Comparison of ENCODE assay signal across 8 cellular contexts in the genomic region with DNA sequence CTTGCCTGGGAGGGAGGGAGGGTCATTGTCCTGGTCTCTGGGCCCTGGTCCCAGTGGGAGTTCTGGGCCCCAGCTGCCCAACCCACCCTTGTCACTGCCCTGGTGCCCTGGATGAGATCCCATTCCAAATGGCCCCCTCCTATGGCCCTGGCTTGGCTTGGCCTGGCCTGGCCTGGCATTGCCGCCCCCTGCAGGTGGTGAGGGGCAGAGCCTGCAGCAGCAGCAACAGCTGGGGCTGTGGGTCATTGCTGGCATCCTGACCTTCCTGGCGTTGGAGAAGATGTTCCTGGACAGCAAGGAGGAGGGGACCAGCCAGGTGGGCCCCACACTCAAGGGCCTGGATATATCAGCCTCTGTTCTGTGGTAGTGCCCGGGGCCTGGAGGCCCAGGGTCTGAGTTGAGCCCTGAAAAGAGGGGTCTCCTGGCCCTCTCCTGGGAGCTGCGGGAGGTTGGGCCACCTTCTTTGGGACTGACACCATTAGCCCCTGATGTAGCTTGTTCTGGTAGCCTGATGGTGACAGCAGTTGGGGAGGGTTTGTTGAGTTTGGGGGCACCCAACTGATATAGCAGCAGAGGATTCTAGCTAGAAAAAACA. TPM values are rescaled to one million over a fixed set of nuclear protein-coding genes. Genes with fewer than 3 reads are reported as not detected.
A peak's percentile ranks its signal among the peaks of the same experiment; 100 is the strongest.
DNase-seq lines count a peak whose midpoint lies in the region; ATAC-seq, FAIRE-seq and TF ChIP-seq lines count a peak whose summit lies in the region.

No MANE protein-coding gene starts in this region.

- in situ Hi-C loops in HepG2 (cut with HindIII; ENCODE audit: extremely low pct_ligation_motif_present, low pct_unique_long_range_greater_than_20kb) = no loop called here

- H3K27ac Mint-ChIP-seq in natural killer cell (no peak overlapping the region), astrocyte (ENCODE audit: unreplicated experiment) (no peak overlapping the region)
- no peak overlapping the region for H3K27ac Mint-ChIP-seq in natural killer cell treated with Interleukin-12 subunit alpha and Interleukin-12 subunit beta and Interleukin-15 and Interleukin-18, amount 100 ng/mL, for 72 hours

- CTCF ChIA-PET in HepG2 (lab: Yijun Ruan, JAX; ENCODE audit: low intra/inter-chr PET ratio, low total read pairs) = no interaction called here

- H3K27me3 Mint-ChIP-seq in natural killer cell (ENCODE audit: low read depth in 2 of 2) (no peaks in the 10 kb centered on the region), astrocyte (ENCODE audit: low read depth, unreplicated experiment) (no peaks in the 10 kb centered on the region)
- no peaks in the 10 kb centered on the region for H3K27me3 Mint-ChIP-seq in natural killer cell treated with Interleukin-12 subunit alpha and Interleukin-12 subunit beta and Interleukin-15 and Interleukin-18, amount 100 ng/mL, for 72 hours

- no peak overlapping the region for H3K4me3 Mint-ChIP-seq in natural killer cell
- H3K4me3 Mint-ChIP-seq in natural killer cell treated with Interleukin-12 subunit alpha and Interleukin-12 subunit beta and Interleukin-15 and Interleukin-18, amount 100 ng/mL, for 72 hours = no peak overlapping the region
- H3K4me3 Mint-ChIP-seq in astrocyte (ENCODE audit: unreplicated experiment) = no peak overlapping the region

- H3K79me2 ChIP-seq in astrocyte (ENCODE audit: insufficient read depth, low read length) (peaks cover 53% of the 10 kb centered on the region), HepG2 (ENCODE audit: insufficient read depth, low read length) (peaks cover 9% of the 10 kb centered on the region)

- peak; percentile 42; the same call in 1 of the 2 replicates for TF ChIP-seq RAD21 in HepG2 (CRISPR knock-in tag; IDR thresholded peaks at IDR 0.05)

- H3K9me3 ChIP-seq in astrocyte (ENCODE audit: insufficient read depth, low read depth, low read length) (no peaks in the 10 kb centered on the region), HepG2 (ENCODE audit: low read length) (no peaks in the 10 kb centered on the region), thoracic aorta (no peaks in the 10 kb centered on the region)

- H3K4me1 ChIP-seq in astrocyte (ENCODE audit: insufficient read depth, low read length) (peaks cover 66% of the 10 kb centered on the region), HepG2 (ENCODE audit: insufficient read depth, low read length) (peaks cover 20% of the 10 kb centered on the region), thoracic aorta (ENCODE audit: control insufficient read depth in 1 of 2, low read depth in 2 of 2) (peaks cover 35 to 68% of the 10 kb centered on the region in 2 donors)

- no peak for TF ChIP-seq POLR2A in HepG2 (IDR thresholded peaks at IDR 0.05; ENCODE audit: insufficient read depth in 1 of 2, low read depth in 2 of 2, low read length in 2 of 2)

- H3K9me3 Mint-ChIP-seq in natural killer cell = no peaks in the 10 kb centered on the region
- no peaks in the 10 kb centered on the region for H3K9me3 Mint-ChIP-seq in natural killer cell treated with Interleukin-12 subunit alpha and Interleukin-12 subunit beta and Interleukin-15 and Interleukin-18, amount 100 ng/mL, for 72 hours
- no peaks in the 10 kb centered on the region for H3K9me3 Mint-ChIP-seq in astrocyte (ENCODE audit: unreplicated experiment)

- POLR2A ChIA-PET in HepG2 (lab: Yijun Ruan, JAX) = interaction anchor here (0.9 to 4.9 kb wide), 4 partner anchors 14 to 227 kb away, joined by 3 to 33 read pairs (median 7); a partner anchor contains a TSS

- H3K4me1 Mint-ChIP-seq in natural killer cell (peaks cover 18 to 32% of the 10 kb centered on the region in 2 donors), astrocyte (ENCODE audit: low read depth, unreplicated experiment) (peaks cover 30% of the 10 kb centered on the region)
- H3K4me1 Mint-ChIP-seq in natural killer cell treated with Interleukin-12 subunit alpha and Interleukin-12 subunit beta and Interleukin-15 and Interleukin-18, amount 100 ng/mL, for 72 hours (ENCODE audit: low read depth in 2 of 2) = peaks cover 7 to 26% of the 10 kb centered on the region in 2 donors

- no peaks in the 10 kb centered on the region for H3K27me3 ChIP-seq in astrocyte (ENCODE audit: insufficient read depth, low read length)
- H3K27me3 ChIP-seq in HepG2 (ENCODE audit: control insufficient read depth in 1 of 2, insufficient read depth in 2 of 2, low read length in 2 of 2) = no peaks in the 10 kb centered on the region; a peak in 1 of 5 replicates
- no peaks in the 10 kb centered on the region for H3K27me3 ChIP-seq in thoracic aorta (replicated peaks; ENCODE audit: insufficient read depth)

- H4K20me1 ChIP-seq in astrocyte (ENCODE audit: insufficient read depth, low read length) (peaks cover 39% of the 10 kb centered on the region), HepG2 (ENCODE audit: insufficient read depth, low read length) (no peaks in the 10 kb centered on the region)

- no peak overlapping the region for H2AFZ ChIP-seq in astrocyte (ENCODE audit: low read depth, low read length)
- no peak overlapping the region for H2AFZ ChIP-seq in HepG2 (ENCODE audit: low read length)

- no peak overlapping the region for H3K27ac ChIP-seq in astrocyte (ENCODE audit: low read depth, low read length)
- H3K27ac ChIP-seq in HepG2 (ENCODE audit: extremely low read length, insufficient read depth, low read length) = no peak overlapping the region
- no peak overlapping the region for H3K27ac ChIP-seq in thoracic aorta

- TF ChIP-seq EP300 in HepG2 (IDR thresholded peaks at IDR 0.05; ENCODE audit: low read depth in 2 of 2, low read length in 2 of 2) (no peak), HepG2 (CRISPR knock-in tag; IDR thresholded peaks at IDR 0.05; ENCODE audit: borderline replicate concordance) (no peak)

- no peak overlapping the region for H3K4me3 ChIP-seq in astrocyte (ENCODE audit: insufficient read depth, low read depth, low read length)
- H3K4me3 ChIP-seq in HepG2 (replicated peaks in 1 of 3; ENCODE audit: insufficient read depth in 1 of 3, low read depth in 2 of 3, low read length in 3 of 3) = no peak overlapping the region
- H3K4me3 ChIP-seq in thoracic aorta = no peak overlapping the region

- no peaks in the 10 kb centered on the region for H3K36me3 Mint-ChIP-seq in natural killer cell
- H3K36me3 Mint-ChIP-seq in natural killer cell treated with Interleukin-12 subunit alpha and Interleukin-12 subunit beta and Interleukin-15 and Interleukin-18, amount 100 ng/mL, for 72 hours = no peaks in the 10 kb centered on the region
- peaks cover 10% of the 10 kb centered on the region for H3K36me3 Mint-ChIP-seq in astrocyte (ENCODE audit: low read depth, unreplicated experiment)

- no peak overlapping the region for H3K4me2 ChIP-seq in astrocyte (ENCODE audit: low read length)
- no peak overlapping the region for H3K4me2 ChIP-seq in HepG2 (ENCODE audit: low read depth, low read length)

- DNase-seq in natural killer cell = peak; percentile 54
- no peak for DNase-seq in natural killer cell treated with Interleukin-12 subunit alpha and Interleukin-12 subunit beta and Interleukin-15 and Interleukin-18, amount 100 ng/mL, for 72 hours (ENCODE audit: low spot score)
- DNase-seq in RPMI8226 = peak; percentile 63
- no peak for DNase-seq in astrocyte (ENCODE audit: low read depth)
- no peak for DNase-seq in HepG2 (ENCODE audit: low spot score)
- DNase-seq in thoracic aorta (ENCODE audit: low spot score) = no peak

- H3K36me3 ChIP-seq in astrocyte (ENCODE audit: insufficient read depth, low read length) = peaks cover 9% of the 10 kb centered on the region
- peaks cover 0 to 8% of the 10 kb centered on the region in 2 experiments; a peak in 3 of 5 replicates for H3K36me3 ChIP-seq in HepG2 (replicated peaks in 1 of 2; ENCODE audit: control insufficient read depth in 1 of 2, insufficient read depth in 2 of 2, low read length in 2 of 2)
- peaks cover 32% of the 10 kb centered on the region for H3K36me3 ChIP-seq in thoracic aorta

- no TSS peak for BruUV-seq in HepG2 (replicated peaks; lab: Mats Ljungman, UMichigan)

- 63% methylated on average over 1 of the region's 4 CpGs for WGBS in HepG2 (ENCODE audit: low lambda C conversion rate)

- H3K9ac ChIP-seq in astrocyte (ENCODE audit: low read length) = no peak overlapping the region
- H3K9ac ChIP-seq in HepG2 (ENCODE audit: insufficient read depth, low read depth, low read length) = no peak overlapping the region

- peak; percentile 79 for TF ChIP-seq CTCF in natural killer cell (IDR thresholded peaks at IDR 0.05)
- peak; percentile 46 for TF ChIP-seq CTCF in astrocyte (IDR thresholded peaks at IDR 0.05; ENCODE audit: insufficient read depth, low read depth, low read length)
- TF ChIP-seq CTCF in HepG2 (CRISPR knock-in tag; IDR thresholded peaks at IDR 0.05) = peak; percentile 88
- peak; percentile 67 for TF ChIP-seq CTCF in thoracic aorta (IDR thresholded peaks at IDR 0.05)

- ATAC-seq in natural killer cell = no peak
- no peak for ATAC-seq in natural killer cell treated with Interleukin-12 subunit alpha and Interleukin-12 subunit beta and Interleukin-15 and Interleukin-18, amount 100 ng/mL, for 72 hours
- peak; percentile 44 for ATAC-seq in HepG2
- no peak for ATAC-seq in thoracic aorta (ENCODE audit: insufficient number of reproducible peaks, low FRiP score, low read depth)
- ATAC-seq in GM18498 (IDR thresholded peaks at IDR 0.05; ENCODE audit: unreplicated experiment) = no peak
- no peak for ATAC-seq in GM19023 (IDR thresholded peaks at IDR 0.05; ENCODE audit: unreplicated experiment)

- no peak for FAIRE-seq in astrocyte (lab: Jason Lieb, UNC)
- FAIRE-seq in HepG2 (lab: Jason Lieb, UNC) = peak; percentile 21

- intact Hi-C loops in natural killer cell (cut with micrococcal nuclease) (no loop called here), HepG2 (cut with micrococcal nuclease; ENCODE audit: unreplicated experiment) (no loop called here)

RNA-seq across cellular contexts. Expression of a gene that starts 3.9 kb away (rescaled TPM):
- total RNA-seq in natural killer cell (10 to 100 TPM; 29.1 to 34.7 (median 32.6) TPM), astrocyte (76.6 and 92.7 TPM in 2 replicates), HepG2 (2016; rRNA removed; fragmentation: Illumina TruSeq; extraction: Trizol) (7.2 and 15.3 TPM in 2 replicates), thoracic aorta (100 to 1,000 TPM in 1 of 2 donors, 10 to 100 TPM in 1; 97.7 to 163 TPM)
- total RNA-seq in natural killer cell treated with Interleukin-12 subunit alpha and Interleukin-12 subunit beta and Interleukin-15 and Interleukin-18, amount 100 ng/mL, for 72 hours = 10 to 100 TPM; 20.9 to 31.3 TPM
- total RNA-seq in HepG2 (2016; cell fraction: cytosol; rRNA removed; fragmentation: Illumina TruSeq; extraction: Trizol; ENCODE audit: low read depth) = 5.8 and 6.7 TPM in 2 replicates
- total RNA-seq in HepG2 (2016; cell fraction: insoluble cytoplasmic fraction; rRNA removed; fragmentation: Illumina TruSeq; extraction: Trizol) = 5.9 and 15.1 TPM in 2 replicates
- total RNA-seq in HepG2 (2016; cell fraction: membrane; rRNA removed; fragmentation: Illumina TruSeq; extraction: Trizol) = 12.4 and 12.8 TPM in 2 replicates
- 13.7 and 15.1 TPM in 2 replicates for total RNA-seq in HepG2 (2016; cell fraction: nucleus; rRNA removed; fragmentation: Illumina TruSeq; extraction: Trizol)
- polyA plus RNA-seq in HepG2 (2011; rRNA removed) = 30.5 and 40.7 TPM in 2 replicates
- polyA plus RNA-seq in HepG2 (2011; cell fraction: cytosol; rRNA removed) = 23.0 and 34.8 TPM in 2 replicates
- polyA plus RNA-seq in HepG2 (2011; cell fraction: nucleus; rRNA removed) = 143 and 176 TPM in 2 replicates
- 13.2 and 20.5 TPM in 2 replicates for polyA plus RNA-seq in HepG2 (2012)
- 9.4 and 9.7 TPM in 2 replicates for polyA plus RNA-seq in HepG2 (2016; cell fraction: cytosol; fragmentation: Illumina TruSeq; extraction: Trizol; ENCODE audit: low read depth)
- polyA plus RNA-seq in HepG2 (2016; cell fraction: insoluble cytoplasmic fraction; fragmentation: Illumina TruSeq; extraction: Trizol; ENCODE audit: low read depth) = 6.9 and 7.7 TPM in 2 replicates
- polyA plus RNA-seq in HepG2 (2016; cell fraction: membrane; fragmentation: Illumina TruSeq; extraction: Trizol; ENCODE audit: low read depth) = 11.6 and 15.3 TPM in 2 replicates
- polyA plus RNA-seq in HepG2 (2016; cell fraction: nucleus; fragmentation: Illumina TruSeq; extraction: Trizol; ENCODE audit: insufficient read depth, low read depth) = 31.2 and 34.6 TPM in 2 replicates
- polyA minus RNA-seq in HepG2 (2011; rRNA and poly(A)+ RNA removed; ENCODE audit: low replicate concordance) = 14.8 and 27.8 TPM in 2 replicates
- 8.2 and 8.5 TPM in 2 replicates for polyA minus RNA-seq in HepG2 (2011; cell fraction: cytosol; rRNA and poly(A)+ RNA removed)
- 15.2 and 17.7 TPM in 2 replicates for polyA minus RNA-seq in HepG2 (2011; cell fraction: nucleus; rRNA and poly(A)+ RNA removed)

RNA-seq across cellular contexts. Expression of a gene that starts 14.0 kb away (rescaled TPM):
- total RNA-seq in natural killer cell (10 to 100 TPM; 74.0 to 85.9 (median 77.7) TPM), astrocyte (124 and 130 TPM in 2 replicates), HepG2 (2016; rRNA removed; fragmentation: Illumina TruSeq; extraction: Trizol) (214 and 279 TPM in 2 replicates), thoracic aorta (100 to 1,000 TPM; 122 to 160 TPM)
- total RNA-seq in natural killer cell treated with Interleukin-12 subunit alpha and Interleukin-12 subunit beta and Interleukin-15 and Interleukin-18, amount 100 ng/mL, for 72 hours = 100 to 1,000 TPM; 175 to 216 TPM
- 50.9 and 53.3 TPM in 2 replicates for total RNA-seq in HepG2 (2016; cell fraction: cytosol; rRNA removed; fragmentation: Illumina TruSeq; extraction: Trizol; ENCODE audit: low read depth)
- 219 and 288 TPM in 2 replicates for total RNA-seq in HepG2 (2016; cell fraction: insoluble cytoplasmic fraction; rRNA removed; fragmentation: Illumina TruSeq; extraction: Trizol)
- 67.5 and 75.1 TPM in 2 replicates for total RNA-seq in HepG2 (2016; cell fraction: membrane; rRNA removed; fragmentation: Illumina TruSeq; extraction: Trizol)
- 86.3 and 92.9 TPM in 2 replicates for total RNA-seq in HepG2 (2016; cell fraction: nucleus; rRNA removed; fragmentation: Illumina TruSeq; extraction: Trizol)
- 66.7 and 75.8 TPM in 2 replicates for polyA plus RNA-seq in HepG2 (2011; rRNA removed)
- polyA plus RNA-seq in HepG2 (2011; cell fraction: cytosol; rRNA removed) = 95.2 and 102 TPM in 2 replicates
- polyA plus RNA-seq in HepG2 (2011; cell fraction: nucleus; rRNA removed) = 41.7 and 44.9 TPM in 2 replicates
- 71.8 and 98.0 TPM in 2 replicates for polyA plus RNA-seq in HepG2 (2012)
- polyA plus RNA-seq in HepG2 (2016; cell fraction: cytosol; fragmentation: Illumina TruSeq; extraction: Trizol; ENCODE audit: low read depth) = 52.7 and 54.7 TPM in 2 replicates
- polyA plus RNA-seq in HepG2 (2016; cell fraction: insoluble cytoplasmic fraction; fragmentation: Illumina TruSeq; extraction: Trizol; ENCODE audit: low read depth) = 298 and 314 TPM in 2 replicates
- 58.7 and 63.6 TPM in 2 replicates for polyA plus RNA-seq in HepG2 (2016; cell fraction: membrane; fragmentation: Illumina TruSeq; extraction: Trizol; ENCODE audit: low read depth)
- 117 and 127 TPM in 2 replicates for polyA plus RNA-seq in HepG2 (2016; cell fraction: nucleus; fragmentation: Illumina TruSeq; extraction: Trizol; ENCODE audit: insufficient read depth, low read depth)
- polyA minus RNA-seq in HepG2 (2011; rRNA and poly(A)+ RNA removed; ENCODE audit: low replicate concordance) = 52.6 and 310 TPM in 2 replicates
- 39.1 and 44.3 TPM in 2 replicates for polyA minus RNA-seq in HepG2 (2011; cell fraction: cytosol; rRNA and poly(A)+ RNA removed)
- polyA minus RNA-seq in HepG2 (2011; cell fraction: nucleus; rRNA and poly(A)+ RNA removed) = 51.1 and 58.3 TPM in 2 replicates

RNA-seq across cellular contexts. Expression of a gene that starts 33.9 kb away (rescaled TPM):
- total RNA-seq in natural killer cell = 10 to 100 TPM; 15.0 to 65.4 (median 55.4) TPM
- total RNA-seq in natural killer cell treated with Interleukin-12 subunit alpha and Interleukin-12 subunit beta and Interleukin-15 and Interleukin-18, amount 100 ng/mL, for 72 hours = 1 to 10 TPM; 2.0 to 2.5 TPM
- total RNA-seq in astrocyte = not detected in 2 replicates
- not detected in 2 replicates for total RNA-seq in HepG2 (2016; rRNA removed; fragmentation: Illumina TruSeq; extraction: Trizol)
- not detected in 2 replicates for total RNA-seq in HepG2 (2016; cell fraction: cytosol; rRNA removed; fragmentation: Illumina TruSeq; extraction: Trizol; ENCODE audit: low read depth)
- total RNA-seq in HepG2 (2016; cell fraction: insoluble cytoplasmic fraction; rRNA removed; fragmentation: Illumina TruSeq; extraction: Trizol) = not detected in 2 replicates
- total RNA-seq in HepG2 (2016; cell fraction: membrane; rRNA removed; fragmentation: Illumina TruSeq; extraction: Trizol) = not detected in 2 replicates
- total RNA-seq in HepG2 (2016; cell fraction: nucleus; rRNA removed; fragmentation: Illumina TruSeq; extraction: Trizol) = not detected in 2 replicates
- polyA plus RNA-seq in HepG2 (2011; rRNA removed) = not detected in 2 replicates
- not detected in 2 replicates for polyA plus RNA-seq in HepG2 (2011; cell fraction: cytosol; rRNA removed)
- not detected in 2 replicates for polyA plus RNA-seq in HepG2 (2011; cell fraction: nucleus; rRNA removed)
- not detected in 2 replicates for polyA plus RNA-seq in HepG2 (2012)
- polyA plus RNA-seq in HepG2 (2016; cell fraction: cytosol; fragmentation: Illumina TruSeq; extraction: Trizol; ENCODE audit: low read depth) = not detected in 2 replicates
- not detected in 2 replicates for polyA plus RNA-seq in HepG2 (2016; cell fraction: insoluble cytoplasmic fraction; fragmentation: Illumina TruSeq; extraction: Trizol; ENCODE audit: low read depth)
- polyA plus RNA-seq in HepG2 (2016; cell fraction: membrane; fragmentation: Illumina TruSeq; extraction: Trizol; ENCODE audit: low read depth) = not detected in 2 replicates
- polyA plus RNA-seq in HepG2 (2016; cell fraction: nucleus; fragmentation: Illumina TruSeq; extraction: Trizol; ENCODE audit: insufficient read depth, low read depth) = not detected in 2 replicates
- 0.61 and 0.70 TPM in 2 replicates for polyA minus RNA-seq in HepG2 (2011; rRNA and poly(A)+ RNA removed; ENCODE audit: low replicate concordance)
- not detected in 2 replicates for polyA minus RNA-seq in HepG2 (2011; cell fraction: cytosol; rRNA and poly(A)+ RNA removed)
- polyA minus RNA-seq in HepG2 (2011; cell fraction: nucleus; rRNA and poly(A)+ RNA removed) = not detected in 2 replicates
- total RNA-seq in thoracic aorta = 10 to 100 TPM; 35.0 to 44.4 TPM

RNA-seq across cellular contexts. Expression of a gene that starts 36.7 kb away (rescaled TPM):
- total RNA-seq in natural killer cell (1 to 10 TPM; 1.6 to 2.2 (median 1.7) TPM), astrocyte (0.86 and 0.96 TPM in 2 replicates), HepG2 (2016; rRNA removed; fragmentation: Illumina TruSeq; extraction: Trizol) (0.60 and 1.2 TPM in 2 replicates), thoracic aorta (under 1 TPM in 1 of 2 donors, not detected in 1; 0.41 TPM)
- total RNA-seq in natural killer cell treated with Interleukin-12 subunit alpha and Interleukin-12 subunit beta and Interleukin-15 and Interleukin-18, amount 100 ng/mL, for 72 hours = 1 to 10 TPM; 1.8 to 4.0 TPM
- total RNA-seq in HepG2 (2016; cell fraction: cytosol; rRNA removed; fragmentation: Illumina TruSeq; extraction: Trizol; ENCODE audit: low read depth) = 0.91 and 1.4 TPM in 2 replicates
- total RNA-seq in HepG2 (2016; cell fraction: insoluble cytoplasmic fraction; rRNA removed; fragmentation: Illumina TruSeq; extraction: Trizol) = 1.0 and 1.7 TPM in 2 replicates
- 1.2 and 1.4 TPM in 2 replicates for total RNA-seq in HepG2 (2016; cell fraction: membrane; rRNA removed; fragmentation: Illumina TruSeq; extraction: Trizol)
- 0.72 and 1.2 TPM in 2 replicates for total RNA-seq in HepG2 (2016; cell fraction: nucleus; rRNA removed; fragmentation: Illumina TruSeq; extraction: Trizol)
- polyA plus RNA-seq in HepG2 (2011; rRNA removed) = 0.15 and 0.40 TPM in 2 replicates
- polyA plus RNA-seq in HepG2 (2011; cell fraction: cytosol; rRNA removed) = 0.13 and 0.14 TPM in 2 replicates
- polyA plus RNA-seq in HepG2 (2011; cell fraction: nucleus; rRNA removed) = 0.77 and 1.1 TPM in 2 replicates
- 0.79 and 0.80 TPM in 2 replicates for polyA plus RNA-seq in HepG2 (2012)
- polyA plus RNA-seq in HepG2 (2016; cell fraction: cytosol; fragmentation: Illumina TruSeq; extraction: Trizol; ENCODE audit: low read depth) = 0.51 and 1.2 TPM in 2 replicates
- polyA plus RNA-seq in HepG2 (2016; cell fraction: insoluble cytoplasmic fraction; fragmentation: Illumina TruSeq; extraction: Trizol; ENCODE audit: low read depth) = 0.83 and 0.93 TPM in 2 replicates
- 0.44 TPM in 1 of 2 replicates, not detected in the other for polyA plus RNA-seq in HepG2 (2016; cell fraction: membrane; fragmentation: Illumina TruSeq; extraction: Trizol; ENCODE audit: low read depth)
- polyA plus RNA-seq in HepG2 (2016; cell fraction: nucleus; fragmentation: Illumina TruSeq; extraction: Trizol; ENCODE audit: insufficient read depth, low read depth) = 2.3 and 3.6 TPM in 2 replicates
- polyA minus RNA-seq in HepG2 (2011; rRNA and poly(A)+ RNA removed; ENCODE audit: low replicate concordance) = 0.16 and 0.64 TPM in 2 replicates
- polyA minus RNA-seq in HepG2 (2011; cell fraction: cytosol; rRNA and poly(A)+ RNA removed) = not detected in 2 replicates
- polyA minus RNA-seq in HepG2 (2011; cell fraction: nucleus; rRNA and poly(A)+ RNA removed) = 0.75 and 1.2 TPM in 2 replicates

RNA-seq across cellular contexts. Expression of a gene that starts 59.7 kb away (rescaled TPM):
- total RNA-seq in natural killer cell = under 1 TPM in 2 of 3 donors, not detected in 1; 0.45 to 0.53 TPM
- not detected for total RNA-seq in natural killer cell treated with Interleukin-12 subunit alpha and Interleukin-12 subunit beta and Interleukin-15 and Interleukin-18, amount 100 ng/mL, for 72 hours
- not detected in 2 replicates for total RNA-seq in astrocyte
- total RNA-seq in HepG2 (2016; rRNA removed; fragmentation: Illumina TruSeq; extraction: Trizol) = not detected in 2 replicates
- not detected in 2 replicates for total RNA-seq in HepG2 (2016; cell fraction: cytosol; rRNA removed; fragmentation: Illumina TruSeq; extraction: Trizol; ENCODE audit: low read depth)
- total RNA-seq in HepG2 (2016; cell fraction: insoluble cytoplasmic fraction; rRNA removed; fragmentation: Illumina TruSeq; extraction: Trizol) = not detected in 2 replicates
- not detected in 2 replicates for total RNA-seq in HepG2 (2016; cell fraction: membrane; rRNA removed; fragmentation: Illumina TruSeq; extraction: Trizol)
- not detected in 2 replicates for total RNA-seq in HepG2 (2016; cell fraction: nucleus; rRNA removed; fragmentation: Illumina TruSeq; extraction: Trizol)
- 0.01 TPM in 1 of 2 replicates, not detected in the other for polyA plus RNA-seq in HepG2 (2011; rRNA removed)
- polyA plus RNA-seq in HepG2 (2011; cell fraction: cytosol; rRNA removed) = not detected in 2 replicates
- polyA plus RNA-seq in HepG2 (2011; cell fraction: nucleus; rRNA removed) = not detected in 2 replicates
- polyA plus RNA-seq in HepG2 (2012) = not detected in 2 replicates
- not detected in 2 replicates for polyA plus RNA-seq in HepG2 (2016; cell fraction: cytosol; fragmentation: Illumina TruSeq; extraction: Trizol; ENCODE audit: low read depth)
- polyA plus RNA-seq in HepG2 (2016; cell fraction: insoluble cytoplasmic fraction; fragmentation: Illumina TruSeq; extraction: Trizol; ENCODE audit: low read depth) = not detected in 2 replicates
- not detected in 2 replicates for polyA plus RNA-seq in HepG2 (2016; cell fraction: membrane; fragmentation: Illumina TruSeq; extraction: Trizol; ENCODE audit: low read depth)
- not detected in 2 replicates for polyA plus RNA-seq in HepG2 (2016; cell fraction: nucleus; fragmentation: Illumina TruSeq; extraction: Trizol; ENCODE audit: insufficient read depth, low read depth)
- not detected in 2 replicates for polyA minus RNA-seq in HepG2 (2011; rRNA and poly(A)+ RNA removed; ENCODE audit: low replicate concordance)
- not detected in 2 replicates for polyA minus RNA-seq in HepG2 (2011; cell fraction: cytosol; rRNA and poly(A)+ RNA removed)
- not detected in 2 replicates for polyA minus RNA-seq in HepG2 (2011; cell fraction: nucleus; rRNA and poly(A)+ RNA removed)
- not detected for total RNA-seq in thoracic aorta

Comparison
In these comparisons a context has a peak if more than half of its experiments do, and no peak if none do; other contexts are left out.
1. DNase-seq: peak in natural killer cell (single experiment) and RPMI8226 (single experiment); none in natural killer cell treated with Interleukin-12 subunit alpha and Interleukin-12 subunit beta and Interleukin-15 and Interleukin-18, amount 100 ng/mL, for 72 hours (single experiment), astrocyte (single experiment), HepG2 (single experiment) and thoracic aorta (single experiment).
2. RNA of a gene that starts 33.9 kb away (total RNA-seq): 15.0 to 65.4 TPM in natural killer cell and 35.0 to 44.4 TPM in thoracic aorta; 2.0 to 2.5 TPM in natural killer cell treated with Interleukin-12 subunit alpha and Interleukin-12 subunit beta and Interleukin-15 and Interleukin-18, amount 100 ng/mL, for 72 hours, not detected in astrocyte and not detected in HepG2; every median in the first group is over 4 times any median in the second.
3. Peak in every context shown above with its lines, with median percentiles within 50 percentile points of each other: CTCF ChIP-seq.